Comparison of ENCODE assay signal across 8 cellular contexts in the genomic region with DNA sequence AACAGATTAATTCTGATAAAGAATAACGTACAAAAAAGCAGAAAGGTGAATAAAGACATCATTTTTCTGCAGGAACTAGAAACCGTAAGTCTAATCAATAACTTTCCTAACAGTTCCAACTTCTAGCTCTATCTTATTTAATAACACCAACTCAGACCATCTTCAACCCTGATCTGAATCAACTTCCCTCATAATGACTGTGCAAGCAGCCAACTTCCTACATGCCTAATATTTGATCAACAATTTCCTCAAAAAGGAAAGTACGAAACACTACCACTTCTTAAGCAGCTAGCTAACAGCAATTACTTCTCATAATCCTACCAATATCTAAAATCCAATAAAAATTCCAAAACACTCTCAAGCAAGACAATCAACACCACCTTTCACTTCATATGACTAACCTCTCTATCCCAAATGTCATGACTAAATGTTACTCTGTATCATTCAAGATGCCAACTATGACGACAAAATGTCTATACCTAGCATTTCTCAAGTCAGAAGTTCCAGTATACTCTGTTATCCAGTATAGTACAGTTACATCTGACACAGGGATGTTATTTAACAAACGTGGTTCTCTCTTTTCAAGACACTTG. TPM values are rescaled to one million over a fixed set of nuclear protein-coding genes. Genes with fewer than 3 reads are reported as not detected.
DNase-seq lines count a peak whose midpoint lies in the region; FAIRE-seq and TF ChIP-seq lines count a peak whose summit lies in the region.

No MANE protein-coding gene starts in this region.

- H3K4me3 ChIP-seq in AG09309 (ENCODE audit: control insufficient read depth, low read depth, low read length) (peak overlapping the region; percentile 87), kidney (ENCODE audit: low read length in 2 of 2) (peak overlapping the region; percentile 88 to 91), tibial artery (peak overlapping the region; percentile 89 to 95)

- peak overlapping the region; percentile 71 for H3K27ac Mint-ChIP-seq in HFFc6
- peak overlapping the region; percentile 95 for H3K27ac Mint-ChIP-seq in activated T-helper 2 cell treated with anti-CD3 and anti-CD28 coated beads, Interferon-gamma antibody, Interleukin-2, Interleukin-4, amounts not matched to agents 10 μg/mL and 5 μg/mL and 100 μg/mL, durations not matched to agents 14 hours and 24 hours and 36 hours

- H3K36me3 ChIP-seq in kidney (ENCODE audit: control insufficient read depth in 1 of 2, insufficient read depth in 2 of 2, low read length in 2 of 2) (no peaks in the 10 kb centered on the region), tibial artery (no peaks in the 10 kb centered on the region)

- peaks cover 36% of the 10 kb centered on the region for H3K4me1 Mint-ChIP-seq in HFFc6 (ENCODE audit: low read depth)
- peaks cover 27% of the 10 kb centered on the region for H3K4me1 Mint-ChIP-seq in activated T-helper 2 cell treated with anti-CD3 and anti-CD28 coated beads, Interferon-gamma antibody, Interleukin-2, Interleukin-4, amounts not matched to agents 10 μg/mL and 5 μg/mL and 100 μg/mL, durations not matched to agents 14 hours and 24 hours and 36 hours (ENCODE audit: low read depth)

- no peaks in the 10 kb centered on the region for H3K9me3 ChIP-seq in kidney (ENCODE audit: control insufficient read depth in 1 of 2, low read length in 2 of 2)
- H3K9me3 ChIP-seq in tibial artery = no peaks in the 10 kb centered on the region

- no peak for DNase-seq in AG09309 (ENCODE audit: low read depth)
- no peak for DNase-seq in HFFc6
- DNase-seq in activated T-helper 2 cell treated with anti-CD3 and anti-CD28 coated beads, Interferon-gamma antibody, Interleukin-2, Interleukin-4, amounts not matched to agents 10 μg/mL and 5 μg/mL and 100 μg/mL, durations not matched to agents 14 hours and 24 hours and 36 hours (ENCODE audit: low spot score) = no peak
- DNase-seq in kidney = no peak
- no peak for DNase-seq in tibial artery
- DNase-seq in midbrain (lab: John Stamatoyannopoulos, UW) = no peak
- no peak for DNase-seq in HEK293T (ENCODE audit: extremely low spot score)
- DNase-seq in cerebellar nuclear complex (lab: John Stamatoyannopoulos, UW) = no peak

- no peaks in the 10 kb centered on the region for H3K27me3 ChIP-seq in tibial artery

- H3K27ac ChIP-seq in kidney (ENCODE audit: low read depth in 2 of 2, low read length in 2 of 2) (no peak overlapping the region), tibial artery (peak overlapping the region; percentile 93 to 97)

- H3K27me3 Mint-ChIP-seq in HFFc6 (ENCODE audit: insufficient read depth) = peaks cover 3% of the 10 kb centered on the region
- H3K27me3 Mint-ChIP-seq in activated T-helper 2 cell treated with anti-CD3 and anti-CD28 coated beads, Interferon-gamma antibody, Interleukin-2, Interleukin-4, amounts not matched to agents 10 μg/mL and 5 μg/mL and 100 μg/mL, durations not matched to agents 14 hours and 24 hours and 36 hours (ENCODE audit: low read depth) = no peaks in the 10 kb centered on the region

- FAIRE-seq in kidney (lab: Jason Lieb, UNC) = no peak

- CTCF ChIA-PET in HEK293T (lab: Yijun Ruan, JAX) = no interaction called here

- H3K9ac ChIP-seq in kidney (ENCODE audit: low read length in 2 of 2) = peak overlapping the region; percentile 76 to 91

- H3K4me3 Mint-ChIP-seq in HFFc6 = peak overlapping the region; percentile 96
- H3K4me3 Mint-ChIP-seq in activated T-helper 2 cell treated with anti-CD3 and anti-CD28 coated beads, Interferon-gamma antibody, Interleukin-2, Interleukin-4, amounts not matched to agents 10 μg/mL and 5 μg/mL and 100 μg/mL, durations not matched to agents 14 hours and 24 hours and 36 hours (ENCODE audit: low read depth) = peak overlapping the region; percentile 99

- TF ChIP-seq CTCF in AG09309 (IDR thresholded peaks at IDR 0.05; ENCODE audit: control insufficient read depth, insufficient read depth, low read depth, low read length, missing control alignments) (no peak), HFFc6 (IDR thresholded peaks at IDR 0.05) (no peak), kidney (IDR thresholded peaks at IDR 0.05; ENCODE audit: borderline replicate concordance, extremely low read depth, insufficient read depth) (no peak), tibial artery (IDR thresholded peaks at IDR 0.05) (no peak)

- H3K9me3 Mint-ChIP-seq in HFFc6 = no peaks in the 10 kb centered on the region
- H3K9me3 Mint-ChIP-seq in activated T-helper 2 cell treated with anti-CD3 and anti-CD28 coated beads, Interferon-gamma antibody, Interleukin-2, Interleukin-4, amounts not matched to agents 10 μg/mL and 5 μg/mL and 100 μg/mL, durations not matched to agents 14 hours and 24 hours and 36 hours = no peaks in the 10 kb centered on the region

- peaks cover 15 to 18% of the 10 kb centered on the region in 2 donors for H3K4me1 ChIP-seq in kidney (ENCODE audit: control insufficient read depth in 1 of 2, insufficient read depth in 1 of 2, low read depth in 1 of 2, low read length in 2 of 2)
- peaks cover 0 to 49% (median 22%) of the 10 kb centered on the region in 4 donors for H3K4me1 ChIP-seq in tibial artery

- no peaks in the 10 kb centered on the region for H3K36me3 Mint-ChIP-seq in HFFc6 (ENCODE audit: low read depth)
- peaks cover 26% of the 10 kb centered on the region for H3K36me3 Mint-ChIP-seq in activated T-helper 2 cell treated with anti-CD3 and anti-CD28 coated beads, Interferon-gamma antibody, Interleukin-2, Interleukin-4, amounts not matched to agents 10 μg/mL and 5 μg/mL and 100 μg/mL, durations not matched to agents 14 hours and 24 hours and 36 hours (ENCODE audit: low read depth)

- intact Hi-C loops in activated T-helper 2 cell treated with anti-CD3 and anti-CD28 coated beads, Interferon-gamma antibody, Interleukin-2, Interleukin-4, amounts not matched to agents 10 μg/mL and 5 μg/mL and 100 μg/mL, durations not matched to agents 14 hours and 24 hours and 36 hours (cut with micrococcal nuclease) = loop anchor here (1.0 kb wide), 2 partner anchors 12 to 41 kb away; no protein-coding TSS in a partner anchor
- intact Hi-C loops in kidney (cut with DNase I) = no loop called here
- intact Hi-C loops in tibial artery (cut with DNase I; ENCODE audit: low total_unique reads) = no loop called here

- POLR2A ChIA-PET in HEK293T (lab: Yijun Ruan, JAX) = no interaction called here

TF ChIP-seq in HEK293T, 16 proteins besides CTCF, POLR2A, EP300 and RAD21:
- TF ChIP-seq SP1 (IDR thresholded peaks at IDR 0.05) (no peak), NFRKB (IDR thresholded peaks at IDR 0.05) (no peak), L3MBTL2 (conservative IDR thresholded peaks at IDR 0.05) (no peak), BHLHE40 (IDR thresholded peaks at IDR 0.05; ENCODE audit: borderline replicate concordance) (no peak), SUZ12 (IDR thresholded peaks at IDR 0.05) (no peak), FOXA1 (IDR thresholded peaks at IDR 0.05) (no peak), HDGF (IDR thresholded peaks at IDR 0.05; ENCODE audit: borderline replicate concordance) (no peak), CTBP1 (IDR thresholded peaks at IDR 0.05; ENCODE audit: borderline replicate concordance) (no peak), ELF4 (IDR thresholded peaks at IDR 0.05) (no peak), FOXK2 (IDR thresholded peaks at IDR 0.05) (no peak), ARNT (IDR thresholded peaks at IDR 0.05) (no peak), FOXM1 (IDR thresholded peaks at IDR 0.05; ENCODE audit: borderline replicate concordance) (no peak), ZNF384 (IDR thresholded peaks at IDR 0.05) (no peak), TARDBP (IDR thresholded peaks at IDR 0.05) (no peak), LEF1 (IDR thresholded peaks at IDR 0.05; ENCODE audit: borderline replicate concordance) (no peak)
- TF ChIP-seq, protein P1, sequence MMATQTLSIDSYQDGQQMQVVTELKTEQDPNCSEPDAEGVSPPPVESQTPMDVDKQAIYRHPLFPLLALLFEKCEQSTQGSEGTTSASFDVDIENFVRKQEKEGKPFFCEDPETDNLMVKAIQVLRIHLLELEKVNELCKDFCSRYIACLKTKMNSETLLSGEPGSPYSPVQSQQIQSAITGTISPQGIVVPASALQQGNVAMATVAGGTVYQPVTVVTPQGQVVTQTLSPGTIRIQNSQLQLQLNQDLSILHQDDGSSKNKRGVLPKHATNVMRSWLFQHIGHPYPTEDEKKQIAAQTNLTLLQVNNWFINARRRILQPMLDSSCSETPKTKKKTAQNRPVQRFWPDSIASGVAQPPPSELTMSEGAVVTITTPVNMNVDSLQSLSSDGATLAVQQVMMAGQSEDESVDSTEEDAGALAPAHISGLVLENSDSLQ (IDR thresholded peaks at IDR 0.05) = no peak

RNA-seq across cellular contexts. Expression of gene COP1, which starts 1.7 kb away (rescaled TPM):
- total RNA-seq in HFFc6 (2021; fragmentation: NEBNext Ultra II Directional; extraction: Animal tissue kit (Norgen Biotek cat#: 25700)) = 10 to 100 TPM; 27.8 to 33.0 (median 30.1) TPM
- 47.5 and 52.9 TPM in 2 replicates for total RNA-seq in activated T-helper 2 cell treated with anti-CD3 and anti-CD28 coated beads, Interferon-gamma antibody, Interleukin-2, Interleukin-4, amounts not matched to agents 10 μg/mL and 5 μg/mL and 100 μg/mL, durations not matched to agents 14 hours and 24 hours and 36 hours
- total RNA-seq in kidney = 38.3 TPM
- 40.2 TPM for polyA plus RNA-seq in kidney (ENCODE audit: insufficient read depth, low read depth, low replicate concordance)

Comparison
In these comparisons a context has a peak if more than half of its experiments do, and no peak if none do; other contexts are left out.
1. H3K27ac ChIP-seq: peak in tibial artery (2 of 2); none in kidney (0 of 2).
2. Peak in every context shown above with its lines, with median percentiles within 50 percentile points of each other: H3K4me3 ChIP-seq.